In the genomic region with DNA sequence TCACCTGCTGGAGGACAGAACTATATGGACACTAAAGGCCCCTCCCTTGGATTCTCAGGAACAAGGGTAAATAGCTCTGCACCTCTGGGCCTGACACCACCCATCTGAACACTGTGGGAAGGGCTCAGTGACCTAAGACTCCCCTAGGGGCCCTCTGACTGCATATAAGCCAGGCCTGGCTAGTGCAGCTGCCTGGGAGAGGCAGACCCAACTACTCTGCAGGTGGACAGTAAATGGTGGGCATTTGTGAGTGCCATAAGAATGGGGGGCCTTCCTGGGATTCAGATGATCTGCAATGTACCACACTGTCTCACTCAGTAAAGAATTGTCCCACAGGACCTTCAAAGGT, we compare ENCODE assay signal across 10 cellular contexts. TPM values are rescaled to one million over a fixed set of nuclear protein-coding genes. Genes with fewer than 3 reads are reported as not detected.
DNase-seq lines count a peak whose midpoint lies in the region; ATAC-seq and TF ChIP-seq lines count a peak whose summit lies in the region.
"Had no signal": no experiment of that assay in that cellular context is flagged by ENCODE, and none has a peak within 500 bp of the region (broad histone marks: within the 10 kb centered on the region; RNA-seq: fewer than 3 reads in every experiment).

No MANE protein-coding gene starts in this region.

- no peak overlapping the region for H3K4me3 Mint-ChIP-seq in type B pancreatic cell

- intact Hi-C loops in mucosa of descending colon (cut with DNase I, micrococcal nuclease): no loop called here
- intact Hi-C loops in body of pancreas (cut with DNase I): loop anchor here (10.0 kb wide), 1 partner anchor 144 kb away; no protein-coding TSS in a partner anchor

- H3K4me1 ChIP-seq in mucosa of descending colon (ENCODE audit: low read depth) (peaks cover 3% of the 10 kb centered on the region), body of pancreas (peaks cover 10% of the 10 kb centered on the region)

- ATAC-seq in GM18870 (IDR thresholded peaks at IDR 0.05; ENCODE audit: unreplicated experiment) (peak; percentile 30), GM21529 (IDR thresholded peaks at IDR 0.05; ENCODE audit: unreplicated experiment) (peak; percentile 40), HG03432 (IDR thresholded peaks at IDR 0.05; ENCODE audit: unreplicated experiment) (peak; percentile 63), mucosa of descending colon (peak; percentile 56), body of pancreas (no peak)

- no peak overlapping the region for H3K27ac ChIP-seq in body of pancreas
- H3K27ac ChIP-seq: parathyroid adenoma had no signal

- no peak for DNase-seq in mucosa of descending colon
- DNase-seq in inferior parietal cortex (ENCODE audit: extremely low spot score): no peak
- DNase-seq in body of pancreas: no peak
- no peak for DNase-seq in stimulated activated CD4-positive, alpha-beta T cell treated with anti-CD3 and anti-CD28 coated beads, Interleukin-15, amount 100 ng/mL, for 24 hours
- DNase-seq in type B pancreatic cell (ENCODE audit: extremely low spot score, unreplicated experiment): no peak
- DNase-seq: MG63 had no signal

- H3K4me1 Mint-ChIP-seq in type B pancreatic cell (ENCODE audit: unreplicated experiment): peaks cover 8% of the 10 kb centered on the region

- TF ChIP-seq POLR2A in body of pancreas (IDR thresholded peaks at IDR 0.05): no peak

- no peaks in the 10 kb centered on the region for H3K36me3 Mint-ChIP-seq in type B pancreatic cell

- H3K27me3 ChIP-seq in body of pancreas: no peaks in the 10 kb centered on the region
- H3K27me3 ChIP-seq: MG63 had no signal

- H3K9me3 ChIP-seq in mucosa of descending colon: no peaks in the 10 kb centered on the region
- no peaks in the 10 kb centered on the region for H3K9me3 ChIP-seq in body of pancreas
- H3K9me3 ChIP-seq: MG63 had no signal

- no peaks in the 10 kb centered on the region for H3K27me3 Mint-ChIP-seq in type B pancreatic cell

- no peak for TF ChIP-seq CTCF in mucosa of descending colon (IDR thresholded peaks at IDR 0.05)
- TF ChIP-seq CTCF in body of pancreas (IDR thresholded peaks at IDR 0.05): no peak
- no peak for TF ChIP-seq CTCF in type B pancreatic cell (conservative IDR thresholded peaks at IDR 0.05)

- no peak overlapping the region for H3K27ac Mint-ChIP-seq in type B pancreatic cell

- H3K4me3 ChIP-seq in mucosa of descending colon (no peak overlapping the region), body of pancreas (no peak overlapping the region)
- H3K4me3 ChIP-seq: MG63 had no signal

- no peaks in the 10 kb centered on the region for H3K36me3 ChIP-seq in mucosa of descending colon (ENCODE audit: low read depth)
- no peaks in the 10 kb centered on the region for H3K36me3 ChIP-seq in body of pancreas (replicated peaks in 1 of 2; ENCODE audit: insufficient read depth in 1 of 2, low read depth in 2 of 2)
- H3K36me3 ChIP-seq: MG63 had no signal

- no peaks in the 10 kb centered on the region for H3K9me3 Mint-ChIP-seq in type B pancreatic cell

RNA-seq across cellular contexts. Expression of a gene that starts 11.2 kb away (rescaled TPM):
- total RNA-seq in mucosa of descending colon (10 to 100 TPM; 15.3 to 56.6 (median 28.9) TPM), body of pancreas (10 to 100 TPM in 1 of 2 donors, 1 to 10 TPM in 1; 8.0 to 15.5 TPM), type B pancreatic cell (ENCODE audit: low replicate concordance) (7.0 and 19.2 TPM in 2 replicates)
